In the genomic region with DNA sequence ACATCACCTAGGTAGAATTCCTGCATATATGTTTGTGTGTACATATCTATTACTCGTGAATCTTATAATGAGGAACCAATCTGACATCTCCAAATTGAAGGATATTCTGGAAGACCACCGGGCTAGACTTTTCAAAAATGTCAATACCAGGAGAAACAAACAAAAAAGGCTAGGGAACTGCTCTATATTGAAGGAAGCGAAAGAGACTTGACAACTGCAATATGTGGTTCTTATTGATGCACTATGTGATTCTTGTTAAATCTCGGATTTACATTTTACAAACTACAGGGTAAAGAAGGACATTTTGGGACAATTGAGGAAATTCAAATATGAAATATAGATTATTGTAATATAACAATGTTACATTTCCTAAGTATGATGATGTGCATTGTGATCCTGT, we compare ENCODE assay signal across 8 cellular contexts.
DNase-seq lines count a peak whose midpoint lies in the region; ATAC-seq, FAIRE-seq and TF ChIP-seq lines count a peak whose summit lies in the region.

No MANE protein-coding gene starts in this region.

- no peaks in the 10 kb centered on the region for H3K27me3 ChIP-seq in SU-DHL-6 (ENCODE audit: low read length)

- no peak overlapping the region for H3K27ac ChIP-seq in SU-DHL-6 (ENCODE audit: low read depth, low read length)

- no peaks in the 10 kb centered on the region for H3K9me3 ChIP-seq in SU-DHL-6 (ENCODE audit: insufficient read depth, low read length)

- no peaks in the 10 kb centered on the region for H3K36me3 ChIP-seq in SU-DHL-6 (ENCODE audit: low read length)

- peak overlapping the region; percentile 89 for H3K4me3 ChIP-seq in SU-DHL-6 (ENCODE audit: insufficient read depth, low read length, poor library complexity, severe bottlenecking)
- peak overlapping the region; percentile 94 for H3K4me3 ChIP-seq in fibroblast of the aortic adventitia (ENCODE audit: low read depth, low read length)
- peak overlapping the region; percentile 97 for H3K4me3 ChIP-seq in skeletal muscle cell (ENCODE audit: low read depth, low read length)

- H3K9ac ChIP-seq in SU-DHL-6 (ENCODE audit: low read length): peak overlapping the region; percentile 90

- FAIRE-seq in GM19239 (lab: Jason Lieb, UNC): peak; percentile 63

- ATAC-seq in GM19395 (IDR thresholded peaks at IDR 0.05; ENCODE audit: unreplicated experiment) (no peak), HG03439 (IDR thresholded peaks at IDR 0.05; ENCODE audit: unreplicated experiment) (no peak)

- peaks cover 22% of the 10 kb centered on the region for H3K79me2 ChIP-seq in SU-DHL-6 (ENCODE audit: insufficient read depth, low read length)

- H2AFZ ChIP-seq in SU-DHL-6 (ENCODE audit: low read depth, low read length, severe bottlenecking): peak overlapping the region; percentile 99

- H4K20me1 ChIP-seq in SU-DHL-6 (ENCODE audit: low read depth, low read length): 0 out of 2 replicates have a peak, but pooled peaks cover 3% of the 10 kb centered on the region

- H3K4me2 ChIP-seq in SU-DHL-6 (ENCODE audit: low read depth, low read length, poor library complexity, severe bottlenecking): peak overlapping the region; percentile 97

- DNase-seq in GM19239 (ENCODE audit: insufficient read length, low spot score) (no peak), fibroblast of the aortic adventitia (ENCODE audit: low read depth) (no peak), skeletal muscle cell (ENCODE audit: low read depth) (no peak), DMS 273 (lab: John Stamatoyannopoulos, UW; ENCODE audit: unreplicated experiment) (no peak), AML-193 (lab: John Stamatoyannopoulos, UW) (no peak)

- no peaks in the 10 kb centered on the region for H3K9me2 ChIP-seq in SU-DHL-6 (replicated peaks; ENCODE audit: insufficient read depth, low read length)

- H3F3A ChIP-seq in SU-DHL-6 (ENCODE audit: insufficient read depth): peaks cover 12% of the 10 kb centered on the region

- TF ChIP-seq CTCF in SU-DHL-6 (IDR thresholded peaks at IDR 0.05; ENCODE audit: insufficient read depth, low read length, poor library complexity, severe bottlenecking) (no peak), fibroblast of the aortic adventitia (IDR thresholded peaks at IDR 0.05; ENCODE audit: insufficient read depth, low read length) (no peak)
